Comparison of ENCODE assay signal across 8 cellular contexts in the genomic region with DNA sequence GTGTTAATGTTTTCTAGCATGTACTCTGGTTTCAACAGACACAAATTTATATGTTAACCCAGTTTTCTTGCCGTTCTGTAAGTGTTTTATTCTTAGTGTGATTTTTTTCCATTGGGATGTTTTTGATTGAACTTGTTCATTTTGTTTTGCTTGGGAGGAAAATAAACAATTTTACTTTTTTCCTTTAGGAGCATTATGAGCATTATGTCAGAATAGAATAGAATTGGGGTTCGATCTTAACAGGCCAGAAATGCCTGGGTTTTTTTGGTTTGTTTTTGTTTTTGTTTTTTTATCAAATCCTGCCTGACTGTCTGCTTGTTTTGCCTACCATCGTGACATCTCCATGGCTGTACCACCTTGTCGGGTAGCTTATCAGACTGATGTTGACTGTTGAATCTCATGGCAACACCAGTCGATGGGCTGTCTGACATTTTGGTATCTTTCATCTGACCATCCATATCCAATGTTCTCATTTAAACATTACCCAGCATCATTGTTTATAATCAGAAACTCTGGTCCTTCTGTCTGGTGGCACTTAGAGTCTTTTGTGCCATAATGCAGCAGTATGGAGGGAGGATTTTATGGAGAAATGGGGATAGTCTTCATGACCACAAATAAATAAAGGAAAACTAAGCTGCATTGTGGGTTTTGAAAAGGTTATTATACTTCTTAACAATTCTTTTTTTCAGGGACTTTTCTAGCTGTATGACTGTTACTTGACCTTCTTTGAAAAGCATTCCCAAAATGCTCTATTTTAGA. TPM values are rescaled to one million over a fixed set of nuclear protein-coding genes. Genes with fewer than 3 reads are reported as not detected.
DNase-seq lines count a peak whose midpoint lies in the region; FAIRE-seq and TF ChIP-seq lines count a peak whose summit lies in the region.

No MANE protein-coding gene starts in this region.

- WGBS in tibial nerve, 2 donors = 33 to 40% methylated on average over 5 of the region's 5 CpGs

- no peaks in the 10 kb centered on the region for H3K27me3 ChIP-seq in tibial nerve

- H3K36me3 ChIP-seq in kidney (ENCODE audit: control insufficient read depth in 1 of 2, insufficient read depth in 2 of 2, low read length in 2 of 2) (peaks cover 16 to 24% of the 10 kb centered on the region in 2 donors), tibial nerve (peaks cover 0 to 15% (median 0%) of the 10 kb centered on the region in 3 donors)

- peak overlapping the region; percentile 100 for H3K4me3 Mint-ChIP-seq in activated naive CD8-positive, alpha-beta T cell

- H3K27me3 Mint-ChIP-seq in activated naive CD8-positive, alpha-beta T cell = no peaks in the 10 kb centered on the region

- DNase-seq in stimulated activated naive CD4-positive, alpha-beta T cell treated with Interleukin-2 at 50 U/mL for 16 hours (lab: John Stamatoyannopoulos, UW) = peak; percentile 8
- no peak for DNase-seq in stimulated activated naive CD4-positive, alpha-beta T cell (lab: John Stamatoyannopoulos, UW)
- no peak for DNase-seq in kidney
- DNase-seq in tibial nerve (ENCODE audit: low spot score in 2 of 2) = no peak
- no peak for DNase-seq in NCI-H1417 (lab: John Stamatoyannopoulos, UW)
- no peak for DNase-seq in occipital lobe (lab: John Stamatoyannopoulos, UW)
- DNase-seq in NCI-H2029 treated with DMSO at 0.1 percent for 48 hours (lab: John Stamatoyannopoulos, UW) = no peak

- FAIRE-seq in kidney (lab: Jason Lieb, UNC) = no peak

- peaks cover 52% of the 10 kb centered on the region for H3K4me1 Mint-ChIP-seq in activated naive CD8-positive, alpha-beta T cell (ENCODE audit: low read depth)

- TF ChIP-seq POLR2A in tibial nerve (IDR thresholded peaks at IDR 0.05) = no peak

- H3K9me3 ChIP-seq in kidney (ENCODE audit: control insufficient read depth in 1 of 2, low read length in 2 of 2) (no peaks in the 10 kb centered on the region), tibial nerve (no peaks in the 10 kb centered on the region)

- H3K9me3 Mint-ChIP-seq in activated naive CD8-positive, alpha-beta T cell (ENCODE audit: low read depth) = no peaks in the 10 kb centered on the region

- H3K9ac ChIP-seq in kidney (ENCODE audit: low read length in 2 of 2) = peak overlapping the region; percentile 72 to 99

- H3K36me3 Mint-ChIP-seq in activated naive CD8-positive, alpha-beta T cell = peaks cover 42% of the 10 kb centered on the region

- H3K4me3 ChIP-seq in kidney (ENCODE audit: low read length in 2 of 2) (peak overlapping the region; percentile 91 to 98), tibial nerve (peak overlapping the region; percentile 40 to 75 (median 64))

- TF ChIP-seq EP300 in tibial nerve (IDR thresholded peaks at IDR 0.05) = peak in 1 of 2 donors; percentile 85

- H3K4me1 ChIP-seq in kidney (ENCODE audit: control insufficient read depth in 1 of 2, insufficient read depth in 1 of 2, low read depth in 1 of 2, low read length in 2 of 2) (peaks cover 4 to 9% of the 10 kb centered on the region in 2 donors), tibial nerve (peaks cover 0 to 65% (median 26%) of the 10 kb centered on the region in 4 donors)

- intact Hi-C loops in kidney (cut with DNase I) = no loop called here

- TF ChIP-seq CTCF in kidney (IDR thresholded peaks at IDR 0.05; ENCODE audit: borderline replicate concordance, extremely low read depth, insufficient read depth) (no peak), tibial nerve (IDR thresholded peaks at IDR 0.05) (peak in 1 of 5 experiments; percentile 1)

- H3K27ac ChIP-seq in kidney (ENCODE audit: low read depth in 2 of 2, low read length in 2 of 2) = peak overlapping the region; percentile 97 to 99
- peak overlapping the region; percentile 90 to 99 (median 94) for H3K27ac ChIP-seq in tibial nerve

- peak overlapping the region; percentile 100 for H3K27ac Mint-ChIP-seq in activated naive CD8-positive, alpha-beta T cell

RNA-seq across cellular contexts. Expression of gene TUBD1, which starts 51.7 kb away (rescaled TPM):
- total RNA-seq in kidney = 11.9 TPM
- polyA plus RNA-seq in kidney (ENCODE audit: insufficient read depth, low read depth, low replicate concordance) = 6.8 TPM
- total RNA-seq in tibial nerve = 10 to 100 TPM in 2 of 4 donors, 1 to 10 TPM in 2; 4.2 to 16.5 (median 8.4) TPM
- 9.8 TPM for total RNA-seq in occipital lobe

RNA-seq across cellular contexts. Expression of gene RPS6KB1, which starts 51.8 kb away (rescaled TPM):
- total RNA-seq in kidney = 34.8 TPM
- polyA plus RNA-seq in kidney (ENCODE audit: insufficient read depth, low read depth, low replicate concordance) = 10.5 TPM
- 10 to 100 TPM; 33.6 to 48.3 (median 43.2) TPM for total RNA-seq in tibial nerve
- 50.1 TPM for total RNA-seq in occipital lobe
